11 cellular contexts compared by ENCODE assay signal in genomic region chr16:17939052-17939673, GRCh38.
DNase-seq lines count a peak whose midpoint lies in the region; ATAC-seq, FAIRE-seq and TF ChIP-seq lines count a peak whose summit lies in the region.
"Had no signal": no experiment of that assay in that cellular context is flagged by ENCODE, and none has a peak within 500 bp of the region (broad histone marks: within the 10 kb centered on the region; RNA-seq: fewer than 3 reads in every experiment).

No MANE protein-coding gene starts in this region.

- H3K36me3 ChIP-seq in CD4-positive, alpha-beta memory T cell (ENCODE audit: insufficient read depth, low read length): no peaks in the 10 kb centered on the region
- no peaks in the 10 kb centered on the region for H3K36me3 ChIP-seq in kidney (ENCODE audit: control insufficient read depth in 1 of 2, insufficient read depth in 2 of 2, low read length in 2 of 2)
- H3K36me3 ChIP-seq: colonic mucosa had no signal

- H3K4me1 ChIP-seq in CD4-positive, alpha-beta memory T cell (ENCODE audit: insufficient read depth, low read length): peaks cover 10% of the 10 kb centered on the region
- H3K4me1 ChIP-seq in kidney (ENCODE audit: control insufficient read depth in 1 of 2, insufficient read depth in 1 of 2, low read depth in 1 of 2, low read length in 2 of 2): no peaks in the 10 kb centered on the region
- H3K4me1 ChIP-seq: colonic mucosa had no signal

- DNase-seq in CD4-positive, alpha-beta memory T cell: peak in 1 of 5 donors; percentile 0
- no peak for DNase-seq in activated CD8-positive, alpha-beta T cell treated with anti-CD3 and anti-CD28 coated beads, Interleukin-2, amount 10 ng/mL, durations not matched to agents 7 days and 5 days
- DNase-seq in kidney (no peak), NCI-H1092 treated with DMSO at 0.1 percent for 48 hours (lab: John Stamatoyannopoulos, UW) (no peak), islet precursor cell (no peak)
- no peak for DNase-seq in stimulated activated CD4-positive, alpha-beta T cell treated with anti-CD3 and anti-CD28 coated beads, Interleukin-12 subunit alpha, Interleukin-12 subunit beta, amount 100 ng/mL, for 4 hours
- DNase-seq: colonic mucosa, NCI-H187, SIG-M5 had no signal

- peak overlapping the region; percentile 7 to 29 for H3K4me3 ChIP-seq in CD4-positive, alpha-beta memory T cell (ENCODE audit: low read length in 2 of 2)
- H3K4me3 ChIP-seq in kidney (ENCODE audit: low read length in 2 of 2): no peak overlapping the region
- H3K4me3 ChIP-seq: colonic mucosa had no signal

- H3K27me3 ChIP-seq in CD4-positive, alpha-beta memory T cell (ENCODE audit: insufficient read depth, low read length): no peaks in the 10 kb centered on the region
- H3K27me3 ChIP-seq: colonic mucosa had no signal

- POLR2A ChIA-PET in CD4-positive, alpha-beta memory T cell (lab: Charles Lee; ENCODE audit: partially characterized antibody): no interaction called here
- POLR2A ChIA-PET in activated CD8-positive, alpha-beta T cell treated with anti-CD3 and anti-CD28 coated beads, Interleukin-2, amount 10 ng/mL, durations not matched to agents 7 days and 5 days (lab: Charles Lee): interaction anchor here (0.6 kb wide), 1 partner anchor 847 kb away, joined by 3 read pairs; no protein-coding TSS in a partner anchor

- H3K36me3 Mint-ChIP-seq in CD4-positive, alpha-beta memory T cell: no peaks in the 10 kb centered on the region
- no peaks in the 10 kb centered on the region for H3K36me3 Mint-ChIP-seq in activated CD8-positive, alpha-beta T cell treated with anti-CD3 and anti-CD28 coated beads, Interleukin-2, amount 10 ng/mL, durations not matched to agents 7 days and 5 days (ENCODE audit: low read depth)

- no peak for TF ChIP-seq CTCF in kidney (IDR thresholded peaks at IDR 0.05; ENCODE audit: borderline replicate concordance, extremely low read depth, insufficient read depth)

- H3K4me1 Mint-ChIP-seq in CD4-positive, alpha-beta memory T cell: peaks cover 5 to 16% (median 13%) of the 10 kb centered on the region in 4 donors
- peaks cover 9% of the 10 kb centered on the region for H3K4me1 Mint-ChIP-seq in activated CD8-positive, alpha-beta T cell treated with anti-CD3 and anti-CD28 coated beads, Interleukin-2, amount 10 ng/mL, durations not matched to agents 7 days and 5 days (ENCODE audit: low read depth)

- no peak overlapping the region for H3K9ac ChIP-seq in kidney (ENCODE audit: low read length in 2 of 2)

- peaks cover 0 to 3% of the 10 kb centered on the region in 2 donors for H3K27me3 Mint-ChIP-seq in CD4-positive, alpha-beta memory T cell
- no peaks in the 10 kb centered on the region for H3K27me3 Mint-ChIP-seq in activated CD8-positive, alpha-beta T cell treated with anti-CD3 and anti-CD28 coated beads, Interleukin-2, amount 10 ng/mL, durations not matched to agents 7 days and 5 days (ENCODE audit: low read depth)

- no peak overlapping the region for H3K27ac ChIP-seq in CD4-positive, alpha-beta memory T cell (ENCODE audit: low read depth, low read length)
- H3K27ac ChIP-seq in kidney (ENCODE audit: low read depth in 2 of 2, low read length in 2 of 2): no peak overlapping the region
- H3K27ac ChIP-seq: colonic mucosa had no signal

- intact Hi-C loops in CD4-positive, alpha-beta memory T cell (cut with micrococcal nuclease): no loop called here
- intact Hi-C loops in kidney (cut with DNase I): no loop called here

- peak overlapping the region in 3 of 7 donors; percentile 75 to 86 (median 77) for H3K27ac Mint-ChIP-seq in CD4-positive, alpha-beta memory T cell
- peak overlapping the region; percentile 42 for H3K27ac Mint-ChIP-seq in activated CD8-positive, alpha-beta T cell treated with anti-CD3 and anti-CD28 coated beads, Interleukin-2, amount 10 ng/mL, durations not matched to agents 7 days and 5 days

- no peak for FAIRE-seq in kidney (lab: Jason Lieb, UNC)

- H3K9me3 ChIP-seq in CD4-positive, alpha-beta memory T cell (ENCODE audit: control insufficient read depth in 1 of 2, low read length in 2 of 2): no peaks in the 10 kb centered on the region
- no peaks in the 10 kb centered on the region for H3K9me3 ChIP-seq in kidney (ENCODE audit: control insufficient read depth in 1 of 2, low read length in 2 of 2)
- H3K9me3 ChIP-seq: colonic mucosa had no signal

- ATAC-seq in GM19035 (IDR thresholded peaks at IDR 0.05; ENCODE audit: unreplicated experiment): peak; percentile 64
- peak; percentile 31 for ATAC-seq in HG03045 (IDR thresholded peaks at IDR 0.05; ENCODE audit: unreplicated experiment)
- ATAC-seq in activated CD8-positive, alpha-beta T cell treated with anti-CD3 and anti-CD28 coated beads, Interleukin-2, amount 10 ng/mL, durations not matched to agents 7 days and 5 days: peak; percentile 58

- peak overlapping the region; percentile 46 to 83 (median 78) for H3K4me3 Mint-ChIP-seq in CD4-positive, alpha-beta memory T cell
- peak overlapping the region; percentile 42 for H3K4me3 Mint-ChIP-seq in activated CD8-positive, alpha-beta T cell treated with anti-CD3 and anti-CD28 coated beads, Interleukin-2, amount 10 ng/mL, durations not matched to agents 7 days and 5 days

- CTCF ChIA-PET in CD4-positive, alpha-beta memory T cell (lab: Charles Lee; ENCODE audit: partially characterized antibody): no interaction called here
- CTCF ChIA-PET in activated CD8-positive, alpha-beta T cell treated with anti-CD3 and anti-CD28 coated beads, Interleukin-2, amount 10 ng/mL, durations not matched to agents 7 days and 5 days (lab: Charles Lee): interaction anchor here (1.4 kb wide), 1 partner anchor 17 kb away, joined by 4 read pairs; no protein-coding TSS in a partner anchor

- H3K9me3 Mint-ChIP-seq in CD4-positive, alpha-beta memory T cell: peaks cover 0 to 4% (median 0%) of the 10 kb centered on the region in 8 donors
- H3K9me3 Mint-ChIP-seq in activated CD8-positive, alpha-beta T cell treated with anti-CD3 and anti-CD28 coated beads, Interleukin-2, amount 10 ng/mL, durations not matched to agents 7 days and 5 days (ENCODE audit: insufficient read depth): no peaks in the 10 kb centered on the region

Comparison
In these comparisons a context has a peak if more than half of its experiments do, and no peak if none do; other contexts are left out.
1. H3K4me3 ChIP-seq: peak in CD4-positive, alpha-beta memory T cell (2 of 2); none in kidney (0 of 2).
2. Peak in every context shown above with its lines, with median percentiles within 50 percentile points of each other: ATAC-seq.